ENCODE assay signal across 8 cellular contexts in genomic region chr9:83979812-83980394, GRCh38. TPM values are rescaled to one million over a fixed set of nuclear protein-coding genes. Genes with fewer than 3 reads are reported as not detected.
DNase-seq lines count a peak whose midpoint lies in the region; ATAC-seq and TF ChIP-seq lines count a peak whose summit lies in the region.

Gene HNRNPK, minus strand, starts transcription at chr9:83980215. Its CDS starts 1,963 bp downstream, at chr9:83978252.

- no TSS peak for BruUV-seq in PC-3 (replicated peaks; lab: Mats Ljungman, UMichigan)

- DNase-seq in DMS53 (lab: John Stamatoyannopoulos, UW) (peak; percentile 98), PC-3 (peak; percentile 95), erythroblast (lab: John Stamatoyannopoulos, UW) (peak; percentile 99 to 100)
- peak; percentile 97 for DNase-seq in Jurkat, Clone E6-1 (ENCODE audit: low read depth, low spot score)
- peak; percentile 100 for DNase-seq in activated T-cell treated with anti-CD3 and anti-CD28 coated beads, Interleukin-2, amount 50 U/mL, for 24 hours
- peak; percentile 98 to 99 for DNase-seq in stimulated activated CD8-positive, alpha-beta memory T cell treated with anti-CD3 and anti-CD28 coated beads, Interleukin-4, amount 100 ng/mL, for 4 hours (ENCODE audit: low read depth in 2 of 2, low spot score in 1 of 2)

- H3K27me3 Mint-ChIP-seq in activated T-cell treated with anti-CD3 and anti-CD28 coated beads, Interleukin-2, amount 50 U/mL, for 24 hours: no peaks in the 10 kb centered on the region

- peak within 1 kb of the TSS; percentile 75 for H3K4me2 ChIP-seq in PC-3 (ENCODE audit: low read length)

- H3K36me3 ChIP-seq in PC-3 (ENCODE audit: low read depth, low read length): peaks cover 43% of the 10 kb centered on the region
- H3K36me3 ChIP-seq in mucosa of rectum (ENCODE audit: control insufficient read depth in 2 of 2, insufficient read depth in 2 of 2, low read length in 2 of 2): peaks cover 25 to 29% of the 10 kb centered on the region in 2 donors

- H3K9me3 ChIP-seq in PC-3 (ENCODE audit: low read length) (no peaks in the 10 kb centered on the region), mucosa of rectum (ENCODE audit: control insufficient read depth in 2 of 2, low read length in 2 of 2) (no peaks in the 10 kb centered on the region)

- H3K27ac ChIP-seq in PC-3 (ENCODE audit: low read length) (peak within 1 kb of the TSS; percentile 94), mucosa of rectum (ENCODE audit: low read depth in 2 of 2, low read length in 2 of 2) (peak within 1 kb of the TSS; percentile 100)

- H4K20me1 ChIP-seq in PC-3 (ENCODE audit: low read length): peaks cover 45% of the 10 kb centered on the region

- no peaks in the 10 kb centered on the region for H3K27me3 ChIP-seq in PC-3 (ENCODE audit: low read length)
- H3K27me3 ChIP-seq in mucosa of rectum (ENCODE audit: control insufficient read depth in 2 of 2, insufficient read depth in 2 of 2, low read length in 2 of 2): no peaks in the 10 kb centered on the region

- H3K4me3 ChIP-seq in Jurkat, Clone E6-1 (ENCODE audit: low read length): peak within 1 kb of the TSS; percentile 100
- H3K4me3 ChIP-seq in PC-3 (ENCODE audit: low read length) (peak within 1 kb of the TSS; percentile 94), mucosa of rectum (ENCODE audit: low read length in 2 of 2) (peak within 1 kb of the TSS; percentile 100)

- H3K4me1 ChIP-seq in PC-3 (ENCODE audit: insufficient read depth, low read length): peaks cover 21% of the 10 kb centered on the region
- H3K4me1 ChIP-seq in mucosa of rectum (ENCODE audit: control insufficient read depth in 2 of 2, insufficient read depth in 2 of 2, low read length in 2 of 2): peaks cover 12 to 20% of the 10 kb centered on the region in 2 donors

- TF ChIP-seq POLR2A in erythroblast (IDR thresholded peaks at IDR 0.05; ENCODE audit: low read length): no peak

- H2AFZ ChIP-seq in PC-3 (ENCODE audit: low read length): peak within 1 kb of the TSS; percentile 78

- intact Hi-C loops in PC-3 (cut with micrococcal nuclease): loop anchor here (2.0 to 10.0 kb wide), 4 partner anchors 15 to 282 kb away; partner anchors contain the start of gene UBQLN1

- H3K4me3 Mint-ChIP-seq in activated T-cell treated with anti-CD3 and anti-CD28 coated beads, Interleukin-2, amount 50 U/mL, for 24 hours: peak within 1 kb of the TSS; percentile 100

- peak within 1 kb of the TSS; percentile 98 for H3K27ac Mint-ChIP-seq in activated T-cell treated with anti-CD3 and anti-CD28 coated beads, Interleukin-2, amount 50 U/mL, for 24 hours

- CTCF ChIA-PET in PC-3 (lab: Charles Lee): interaction anchor here (0.5 kb wide), 1 partner anchor 59 kb away, joined by 3 read pairs; the partner anchor contains the start of gene KIF27

- ATAC-seq in GM21717 (IDR thresholded peaks at IDR 0.05; ENCODE audit: unreplicated experiment): peak; percentile 80
- peak; percentile 74 for ATAC-seq in PC-3

- no peak for TF ChIP-seq CTCF in PC-3 (conservative IDR thresholded peaks at IDR 0.05; ENCODE audit: low read depth, low read length)

- H3K9ac ChIP-seq in PC-3 (ENCODE audit: low read length) (peak within 1 kb of the TSS; percentile 100), mucosa of rectum (ENCODE audit: low read depth in 1 of 2, low read length in 2 of 2) (peak within 1 kb of the TSS; percentile 99 to 100)

- POLR2A ChIA-PET in PC-3 (lab: Charles Lee; ENCODE audit: unreplicated experiment): interaction anchor here (0.6 kb wide), 1 partner anchor 16 kb away, joined by 3 read pairs; no protein-coding TSS in a partner anchor

- H3K79me2 ChIP-seq in PC-3 (ENCODE audit: low read length): peaks cover 98% of the 10 kb centered on the region

- no peaks in the 10 kb centered on the region for H3F3A ChIP-seq in PC-3 (ENCODE audit: low read length, unreplicated experiment)

- H3K9me3 Mint-ChIP-seq in activated T-cell treated with anti-CD3 and anti-CD28 coated beads, Interleukin-2, amount 50 U/mL, for 24 hours: no peaks in the 10 kb centered on the region

- peaks cover 47% of the 10 kb centered on the region for H3K4me1 Mint-ChIP-seq in activated T-cell treated with anti-CD3 and anti-CD28 coated beads, Interleukin-2, amount 50 U/mL, for 24 hours (ENCODE audit: low read depth)

- peaks cover 79% of the 10 kb centered on the region for H3K36me3 Mint-ChIP-seq in activated T-cell treated with anti-CD3 and anti-CD28 coated beads, Interleukin-2, amount 50 U/mL, for 24 hours (ENCODE audit: low read depth)

- no peaks in the 10 kb centered on the region for H3K9me2 ChIP-seq in PC-3 (replicated peaks; ENCODE audit: low read length)

RNA-seq across cellular contexts. Expression of gene HNRNPK, which starts in this region (rescaled TPM):
- polyA plus RNA-seq in Jurkat, Clone E6-1 (2012; ENCODE audit: insufficient read depth, insufficient read length): 781 TPM
- total RNA-seq in PC-3 (2014; rRNA removed): 550 and 583 TPM in 2 replicates

Comparison
In these comparisons a context has a peak if more than half of its experiments do, and no peak if none do; other contexts are left out.
1. Peak in every context shown above with its lines: DNase-seq, ATAC-seq, H3K4me3 ChIP-seq and H3K27ac ChIP-seq.